ENCODE assay signal across 1 cellular context in the genomic region with DNA sequence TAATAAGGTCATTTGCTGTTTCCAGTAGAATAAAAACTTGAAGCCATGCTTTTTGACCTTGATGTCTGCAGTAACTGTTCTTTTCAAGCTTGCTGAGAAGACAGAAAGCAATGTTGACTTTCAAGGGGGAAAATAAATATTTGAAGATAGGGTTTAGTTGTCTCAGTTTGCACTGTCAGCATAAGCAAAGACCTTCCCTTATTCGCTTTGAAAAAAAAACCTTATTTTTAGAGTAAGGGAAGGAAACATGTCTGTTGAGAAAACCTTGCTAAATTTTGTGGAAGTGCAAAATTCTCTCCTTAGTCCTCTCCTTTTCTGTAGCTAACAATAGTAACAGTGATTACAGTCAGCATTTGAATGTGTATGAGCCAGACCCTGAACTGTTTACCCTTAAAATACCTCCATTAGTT.
TF ChIP-seq lines count a peak whose summit lies in the region.

No MANE protein-coding gene starts in this region.

TF ChIP-seq in HepG2, 621 proteins besides CTCF, POLR2A, EP300 and RAD21 (continued from another document and continues in another):
- TF ChIP-seq, protein P1, sequence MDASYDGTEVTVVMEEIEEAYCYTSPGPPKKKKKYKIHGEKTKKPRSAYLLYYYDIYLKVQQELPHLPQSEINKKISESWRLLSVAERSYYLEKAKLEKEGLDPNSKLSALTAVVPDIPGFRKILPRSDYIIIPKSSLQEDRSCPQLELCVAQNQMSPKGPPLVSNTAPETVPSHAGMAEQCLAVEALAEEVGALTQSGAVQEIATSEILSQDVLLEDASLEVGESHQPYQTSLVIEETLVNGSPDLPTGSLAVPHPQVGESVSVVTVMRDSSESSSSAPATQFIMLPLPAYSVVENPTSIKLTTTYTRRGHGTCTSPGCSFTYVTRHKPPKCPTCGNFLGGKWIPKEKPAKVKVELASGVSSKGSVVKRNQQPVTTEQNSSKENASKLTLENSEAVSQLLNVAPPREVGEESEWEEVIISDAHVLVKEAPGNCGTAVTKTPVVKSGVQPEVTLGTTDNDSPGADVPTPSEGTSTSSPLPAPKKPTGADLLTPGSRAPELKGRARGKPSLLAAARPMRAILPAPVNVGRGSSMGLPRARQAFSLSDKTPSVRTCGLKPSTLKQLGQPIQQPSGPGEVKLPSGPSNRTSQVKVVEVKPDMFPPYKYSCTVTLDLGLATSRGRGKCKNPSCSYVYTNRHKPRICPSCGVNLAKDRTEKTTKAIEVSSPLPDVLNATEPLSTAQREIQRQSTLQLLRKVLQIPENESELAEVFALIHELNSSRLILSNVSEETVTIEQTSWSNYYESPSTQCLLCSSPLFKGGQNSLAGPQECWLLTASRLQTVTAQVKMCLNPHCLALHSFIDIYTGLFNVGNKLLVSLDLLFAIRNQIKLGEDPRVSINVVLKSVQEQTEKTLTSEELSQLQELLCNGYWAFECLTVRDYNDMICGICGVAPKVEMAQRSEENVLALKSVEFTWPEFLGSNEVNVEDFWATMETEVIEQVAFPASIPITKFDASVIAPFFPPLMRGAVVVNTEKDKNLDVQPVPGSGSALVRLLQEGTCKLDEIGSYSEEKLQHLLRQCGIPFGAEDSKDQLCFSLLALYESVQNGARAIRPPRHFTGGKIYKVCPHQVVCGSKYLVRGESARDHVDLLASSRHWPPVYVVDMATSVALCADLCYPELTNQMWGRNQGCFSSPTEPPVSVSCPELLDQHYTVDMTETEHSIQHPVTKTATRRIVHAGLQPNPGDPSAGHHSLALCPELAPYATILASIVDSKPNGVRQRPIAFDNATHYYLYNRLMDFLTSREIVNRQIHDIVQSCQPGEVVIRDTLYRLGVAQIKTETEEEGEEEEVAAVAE (CRISPR knock-in tag; IDR thresholded peaks at IDR 0.05; ENCODE audit: borderline replicate concordance) = no peak
- no peak for TF ChIP-seq ZBTB42 (CRISPR knock-in tag; IDR thresholded peaks at IDR 0.05)
- TF ChIP-seq RARA (CRISPR knock-in tag; IDR thresholded peaks at IDR 0.05) = peak; percentile 91
- TF ChIP-seq ZNF615 (CRISPR knock-in tag; IDR thresholded peaks at IDR 0.05; ENCODE audit: borderline replicate concordance) = no peak
- TF ChIP-seq, protein P2, sequence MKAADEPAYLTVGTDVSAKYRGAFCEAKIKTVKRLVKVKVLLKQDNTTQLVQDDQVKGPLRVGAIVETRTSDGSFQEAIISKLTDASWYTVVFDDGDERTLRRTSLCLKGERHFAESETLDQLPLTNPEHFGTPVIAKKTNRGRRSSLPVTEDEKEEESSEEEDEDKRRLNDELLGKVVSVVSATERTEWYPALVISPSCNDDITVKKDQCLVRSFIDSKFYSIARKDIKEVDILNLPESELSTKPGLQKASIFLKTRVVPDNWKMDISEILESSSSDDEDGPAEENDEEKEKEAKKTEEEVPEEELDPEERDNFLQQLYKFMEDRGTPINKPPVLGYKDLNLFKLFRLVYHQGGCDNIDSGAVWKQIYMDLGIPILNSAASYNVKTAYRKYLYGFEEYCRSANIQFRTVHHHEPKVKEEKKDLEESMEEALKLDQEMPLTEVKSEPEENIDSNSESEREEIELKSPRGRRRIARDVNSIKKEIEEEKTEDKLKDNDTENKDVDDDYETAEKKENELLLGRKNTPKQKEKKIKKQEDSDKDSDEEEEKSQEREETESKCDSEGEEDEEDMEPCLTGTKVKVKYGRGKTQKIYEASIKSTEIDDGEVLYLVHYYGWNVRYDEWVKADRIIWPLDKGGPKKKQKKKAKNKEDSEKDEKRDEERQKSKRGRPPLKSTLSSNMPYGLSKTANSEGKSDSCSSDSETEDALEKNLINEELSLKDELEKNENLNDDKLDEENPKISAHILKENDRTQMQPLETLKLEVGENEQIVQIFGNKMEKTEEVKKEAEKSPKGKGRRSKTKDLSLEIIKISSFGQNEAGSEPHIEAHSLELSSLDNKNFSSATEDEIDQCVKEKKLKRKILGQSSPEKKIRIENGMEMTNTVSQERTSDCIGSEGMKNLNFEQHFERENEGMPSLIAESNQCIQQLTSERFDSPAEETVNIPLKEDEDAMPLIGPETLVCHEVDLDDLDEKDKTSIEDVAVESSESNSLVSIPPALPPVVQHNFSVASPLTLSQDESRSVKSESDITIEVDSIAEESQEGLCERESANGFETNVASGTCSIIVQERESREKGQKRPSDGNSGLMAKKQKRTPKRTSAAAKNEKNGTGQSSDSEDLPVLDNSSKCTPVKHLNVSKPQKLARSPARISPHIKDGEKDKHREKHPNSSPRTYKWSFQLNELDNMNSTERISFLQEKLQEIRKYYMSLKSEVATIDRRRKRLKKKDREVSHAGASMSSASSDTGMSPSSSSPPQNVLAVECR (CRISPR knock-in tag; IDR thresholded peaks at IDR 0.05; ENCODE audit: borderline replicate concordance) = peak; percentile 21; the same call in 1 of the 2 replicates
- TF ChIP-seq ZNF782 (CRISPR knock-in tag; IDR thresholded peaks at IDR 0.05; ENCODE audit: borderline replicate concordance) = no peak
- TF ChIP-seq SRF (IDR thresholded peaks at IDR 0.05; ENCODE audit: low read depth, low read length) = no peak
- no peak for TF ChIP-seq ZNF670 (CRISPR knock-in tag; IDR thresholded peaks at IDR 0.05; ENCODE audit: borderline replicate concordance)
- no peak for TF ChIP-seq NCOA1 (CRISPR knock-in tag; IDR thresholded peaks at IDR 0.05)
- TF ChIP-seq CREM (IDR thresholded peaks at IDR 0.05) = peak; percentile 83
- TF ChIP-seq CREM (CRISPR knock-in tag; IDR thresholded peaks at IDR 0.05) = no peak
- peak; percentile 15; the same call in 1 of the 2 replicates for TF ChIP-seq KAT7 (CRISPR knock-in tag; IDR thresholded peaks at IDR 0.05; ENCODE audit: borderline replicate concordance)
- TF ChIP-seq, protein P3, sequence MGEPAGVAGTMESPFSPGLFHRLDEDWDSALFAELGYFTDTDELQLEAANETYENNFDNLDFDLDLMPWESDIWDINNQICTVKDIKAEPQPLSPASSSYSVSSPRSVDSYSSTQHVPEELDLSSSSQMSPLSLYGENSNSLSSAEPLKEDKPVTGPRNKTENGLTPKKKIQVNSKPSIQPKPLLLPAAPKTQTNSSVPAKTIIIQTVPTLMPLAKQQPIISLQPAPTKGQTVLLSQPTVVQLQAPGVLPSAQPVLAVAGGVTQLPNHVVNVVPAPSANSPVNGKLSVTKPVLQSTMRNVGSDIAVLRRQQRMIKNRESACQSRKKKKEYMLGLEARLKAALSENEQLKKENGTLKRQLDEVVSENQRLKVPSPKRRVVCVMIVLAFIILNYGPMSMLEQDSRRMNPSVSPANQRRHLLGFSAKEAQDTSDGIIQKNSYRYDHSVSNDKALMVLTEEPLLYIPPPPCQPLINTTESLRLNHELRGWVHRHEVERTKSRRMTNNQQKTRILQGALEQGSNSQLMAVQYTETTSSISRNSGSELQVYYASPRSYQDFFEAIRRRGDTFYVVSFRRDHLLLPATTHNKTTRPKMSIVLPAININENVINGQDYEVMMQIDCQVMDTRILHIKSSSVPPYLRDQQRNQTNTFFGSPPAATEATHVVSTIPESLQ (CRISPR knock-in tag; conservative IDR thresholded peaks at IDR 0.05) = no peak
- TF ChIP-seq FLYWCH1 (CRISPR knock-in tag; IDR thresholded peaks at IDR 0.05) = no peak
- TF ChIP-seq ZBTB21 (CRISPR knock-in tag; IDR thresholded peaks at IDR 0.05) = no peak
- peak; percentile 69 for TF ChIP-seq ELF3 (CRISPR knock-in tag; IDR thresholded peaks at IDR 0.05)
- TF ChIP-seq KAT8 (CRISPR knock-in tag; IDR thresholded peaks at IDR 0.05) = 0 out of 2 replicates have a peak, but pooled peaks have one; percentile 48
- no peak for TF ChIP-seq ZNF629 (CRISPR knock-in tag; conservative IDR thresholded peaks at IDR 0.05)
- TF ChIP-seq ZFP37 (CRISPR knock-in tag; IDR thresholded peaks at IDR 0.05; ENCODE audit: borderline replicate concordance) = no peak
- TF ChIP-seq, protein P4, sequence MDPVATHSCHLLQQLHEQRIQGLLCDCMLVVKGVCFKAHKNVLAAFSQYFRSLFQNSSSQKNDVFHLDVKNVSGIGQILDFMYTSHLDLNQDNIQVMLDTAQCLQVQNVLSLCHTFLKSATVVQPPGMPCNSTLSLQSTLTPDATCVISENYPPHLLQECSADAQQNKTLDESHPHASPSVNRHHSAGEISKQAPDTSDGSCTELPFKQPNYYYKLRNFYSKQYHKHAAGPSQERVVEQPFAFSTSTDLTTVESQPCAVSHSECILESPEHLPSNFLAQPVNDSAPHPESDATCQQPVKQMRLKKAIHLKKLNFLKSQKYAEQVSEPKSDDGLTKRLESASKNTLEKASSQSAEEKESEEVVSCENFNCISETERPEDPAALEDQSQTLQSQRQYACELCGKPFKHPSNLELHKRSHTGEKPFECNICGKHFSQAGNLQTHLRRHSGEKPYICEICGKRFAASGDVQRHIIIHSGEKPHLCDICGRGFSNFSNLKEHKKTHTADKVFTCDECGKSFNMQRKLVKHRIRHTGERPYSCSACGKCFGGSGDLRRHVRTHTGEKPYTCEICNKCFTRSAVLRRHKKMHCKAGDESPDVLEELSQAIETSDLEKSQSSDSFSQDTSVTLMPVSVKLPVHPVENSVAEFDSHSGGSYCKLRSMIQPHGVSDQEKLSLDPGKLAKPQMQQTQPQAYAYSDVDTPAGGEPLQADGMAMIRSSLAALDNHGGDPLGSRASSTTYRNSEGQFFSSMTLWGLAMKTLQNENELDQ (CRISPR knock-in tag; IDR thresholded peaks at IDR 0.05; ENCODE audit: borderline replicate concordance) = no peak
- no peak for TF ChIP-seq ZNF251 (CRISPR knock-in tag; IDR thresholded peaks at IDR 0.05)
- TF ChIP-seq KMT2A (CRISPR knock-in tag; IDR thresholded peaks at IDR 0.05) = no peak; the same call in 1 of the 2 replicates
- peak; percentile 72 for TF ChIP-seq MAFG (CRISPR knock-in tag; IDR thresholded peaks at IDR 0.05)
- TF ChIP-seq ISL2 (CRISPR knock-in tag; IDR thresholded peaks at IDR 0.05) = peak; percentile 94
- TF ChIP-seq ZNF225 (CRISPR knock-in tag; IDR thresholded peaks at IDR 0.05) = no peak
- TF ChIP-seq, protein P5, sequence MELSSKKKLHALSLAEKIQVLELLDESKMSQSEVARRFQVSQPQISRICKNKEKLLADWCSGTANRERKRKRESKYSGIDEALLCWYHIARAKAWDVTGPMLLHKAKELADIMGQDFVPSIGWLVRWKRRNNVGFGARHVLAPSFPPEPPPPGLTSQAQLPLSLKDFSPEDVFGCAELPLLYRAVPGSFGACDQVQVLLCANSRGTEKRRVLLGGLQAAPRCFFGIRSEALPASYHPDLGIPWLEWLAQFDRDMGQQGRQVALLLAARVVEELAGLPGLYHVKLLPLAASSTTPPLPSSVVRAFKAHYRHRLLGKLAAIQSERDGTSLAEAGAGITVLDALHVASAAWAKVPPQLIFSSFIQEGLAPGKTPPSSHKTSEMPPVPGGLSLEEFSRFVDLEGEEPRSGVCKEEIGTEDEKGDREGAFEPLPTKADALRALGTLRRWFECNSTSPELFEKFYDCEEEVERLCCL (CRISPR knock-in tag; IDR thresholded peaks at IDR 0.05; ENCODE audit: borderline replicate concordance) = no peak
- TF ChIP-seq NR2C2 (CRISPR knock-in tag; IDR thresholded peaks at IDR 0.05; ENCODE audit: borderline replicate concordance) = no peak
- peak; percentile 91 for TF ChIP-seq NCOA2 (CRISPR knock-in tag; IDR thresholded peaks at IDR 0.05)
- TF ChIP-seq NONO (IDR thresholded peaks at IDR 0.05) = no peak
- TF ChIP-seq NONO (CRISPR knock-in tag; conservative IDR thresholded peaks at IDR 0.05) = no peak; the same call in 1 of the 2 replicates
- TF ChIP-seq, protein P6, sequence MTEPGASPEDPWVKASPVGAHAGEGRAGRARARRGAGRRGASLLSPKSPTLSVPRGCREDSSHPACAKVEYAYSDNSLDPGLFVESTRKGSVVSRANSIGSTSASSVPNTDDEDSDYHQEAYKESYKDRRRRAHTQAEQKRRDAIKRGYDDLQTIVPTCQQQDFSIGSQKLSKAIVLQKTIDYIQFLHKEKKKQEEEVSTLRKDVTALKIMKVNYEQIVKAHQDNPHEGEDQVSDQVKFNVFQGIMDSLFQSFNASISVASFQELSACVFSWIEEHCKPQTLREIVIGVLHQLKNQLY (CRISPR knock-in tag; IDR thresholded peaks at IDR 0.05) = 0 out of 2 replicates have a peak, but pooled peaks have one; percentile 32
- TF ChIP-seq FOXA1 (IDR thresholded peaks at IDR 0.05) = peak; percentile 74
- peak; percentile 91 for TF ChIP-seq FOXA1 (CRISPR knock-in tag; IDR thresholded peaks at IDR 0.05)
- TF ChIP-seq RCOR2 (CRISPR knock-in tag; IDR thresholded peaks at IDR 0.05) = peak; percentile 60; the same call in 1 of the 2 replicates
- TF ChIP-seq, protein P7, sequence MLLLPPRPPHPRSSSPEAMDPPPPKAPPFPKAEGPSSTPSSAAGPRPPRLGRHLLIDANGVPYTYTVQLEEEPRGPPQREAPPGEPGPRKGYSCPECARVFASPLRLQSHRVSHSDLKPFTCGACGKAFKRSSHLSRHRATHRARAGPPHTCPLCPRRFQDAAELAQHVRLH (CRISPR knock-in tag; IDR thresholded peaks at IDR 0.05; ENCODE audit: borderline replicate concordance, low read depth) = no peak
- TF ChIP-seq TGIF2 (CRISPR knock-in tag; IDR thresholded peaks at IDR 0.05) = 0 out of 2 replicates have a peak, but pooled peaks have one; percentile 27
- peak; percentile 54; the same call in 1 of the 2 replicates for TF ChIP-seq GATA4 (IDR thresholded peaks at IDR 0.05; ENCODE audit: borderline replicate concordance, low read depth)
